In the genomic region with DNA sequence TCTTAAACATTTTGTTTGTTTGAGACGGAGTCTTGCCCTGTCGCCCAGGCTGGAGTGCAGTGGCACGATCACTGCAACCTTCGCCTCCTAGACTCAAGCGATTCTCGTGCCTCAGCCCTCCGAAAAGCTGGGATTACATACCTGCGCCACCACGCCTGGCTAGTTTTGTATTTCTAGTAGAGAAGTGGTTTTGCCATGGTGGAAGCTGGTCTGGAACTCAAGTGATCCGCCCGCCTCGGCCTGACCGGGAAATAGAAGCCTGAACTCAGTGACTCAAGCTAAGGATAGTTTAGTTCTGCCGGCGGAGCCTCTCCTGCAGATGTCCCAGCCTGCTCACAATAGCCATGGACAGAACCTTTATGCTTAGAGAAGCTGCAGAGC, we compare ENCODE assay signal across 8 cellular contexts. TPM values are rescaled to one million over a fixed set of nuclear protein-coding genes. Genes with fewer than 3 reads are reported as not detected.
DNase-seq lines count a peak whose midpoint lies in the region; ATAC-seq and TF ChIP-seq lines count a peak whose summit lies in the region.

No MANE protein-coding gene starts in this region.

- H3K9me3 Mint-ChIP-seq in endodermal cell = no peaks in the 10 kb centered on the region
- no peaks in the 10 kb centered on the region for H3K9me3 Mint-ChIP-seq in stimulated activated naive CD8-positive, alpha-beta T cell treated with anti-CD3 and anti-CD28 coated beads, Interleukin-15, amount 100 ng/mL, for 72 hours

- H2AK5ac ChIP-seq in mesenchymal stem cell (ENCODE audit: low read length, severe bottlenecking) = no peak overlapping the region

- peak overlapping the region; percentile 99 for H3K4me3 Mint-ChIP-seq in endodermal cell
- peak overlapping the region; percentile 99 to 100 for H3K4me3 Mint-ChIP-seq in stimulated activated naive CD8-positive, alpha-beta T cell treated with anti-CD3 and anti-CD28 coated beads, Interleukin-15, amount 100 ng/mL, for 72 hours

- peak overlapping the region; percentile 42 to 95 for H3K4ac ChIP-seq in mesenchymal stem cell (ENCODE audit: low read depth in 1 of 2, low read length in 2 of 2)

- H2BK120ac ChIP-seq in mesenchymal stem cell (ENCODE audit: low read depth, low read length) = peak overlapping the region; percentile 52

- in situ Hi-C loops in KBM-7 (cut with MboI; ENCODE audit: low pct_unique_long_range_greater_than_20kb, low sequenced_read_pairs) = no loop called here

- no peak overlapping the region for H2BK12ac ChIP-seq in mesenchymal stem cell (ENCODE audit: low read length in 2 of 2)

- H3K9ac ChIP-seq in endodermal cell (ENCODE audit: extremely low read depth, low read length, poor library complexity, severe bottlenecking) = peak overlapping the region; percentile 98
- peak overlapping the region; percentile 99 for H3K9ac ChIP-seq in mesenchymal stem cell (ENCODE audit: low read length)

- H4K91ac ChIP-seq in mesenchymal stem cell (ENCODE audit: low read length) = peak overlapping the region; percentile 75

- peak; percentile 21 for ATAC-seq in GM21717 (IDR thresholded peaks at IDR 0.05; ENCODE audit: unreplicated experiment)
- ATAC-seq in stimulated activated naive CD8-positive, alpha-beta T cell treated with anti-CD3 and anti-CD28 coated beads, Interleukin-15, amount 100 ng/mL, for 72 hours = peak; percentile 56

- H2AFZ ChIP-seq in mesenchymal stem cell (ENCODE audit: low read depth, low read length) = peak overlapping the region; percentile 6

- H3K27ac Mint-ChIP-seq in endodermal cell = peak overlapping the region; percentile 100
- H3K27ac Mint-ChIP-seq in stimulated activated naive CD8-positive, alpha-beta T cell treated with anti-CD3 and anti-CD28 coated beads, Interleukin-15, amount 100 ng/mL, for 72 hours = peak overlapping the region; percentile 99 to 100

- H3K23ac ChIP-seq in mesenchymal stem cell (ENCODE audit: low read length in 2 of 2) = no peak overlapping the region

- peak overlapping the region; percentile 99 for H3K27ac ChIP-seq in VCaP
- peak overlapping the region; percentile 99 for H3K27ac ChIP-seq in endodermal cell (ENCODE audit: low read depth, low read length)
- H3K27ac ChIP-seq in mesenchymal stem cell (ENCODE audit: low read length, poor library complexity, severe bottlenecking) = peak overlapping the region; percentile 99

- H3K9me3 ChIP-seq in endodermal cell (ENCODE audit: control insufficient read depth, low read length) = peaks cover 9% of the 10 kb centered on the region
- no peaks in the 10 kb centered on the region for H3K9me3 ChIP-seq in mesenchymal stem cell (ENCODE audit: control insufficient read depth, low read length)

- H3K36me3 Mint-ChIP-seq in endodermal cell (ENCODE audit: low read depth) = peaks cover 39% of the 10 kb centered on the region

- peak overlapping the region; percentile 15 to 82 for H3K18ac ChIP-seq in mesenchymal stem cell (ENCODE audit: low read depth in 1 of 2, low read length in 2 of 2)

- peaks cover 37% of the 10 kb centered on the region for H3K36me3 ChIP-seq in endodermal cell (ENCODE audit: control insufficient read depth, insufficient read depth, low read length)
- peaks cover 19 to 24% of the 10 kb centered on the region in 2 experiments for H3K36me3 ChIP-seq in mesenchymal stem cell (ENCODE audit: control insufficient read depth in 1 of 2, insufficient read depth in 2 of 2, low read depth in 1 of 2, low read length in 2 of 2)

- no peaks in the 10 kb centered on the region for H3K4me1 ChIP-seq in endodermal cell (ENCODE audit: control insufficient read depth, insufficient read depth, low read length)
- H3K4me1 ChIP-seq in mesenchymal stem cell (ENCODE audit: control insufficient read depth, insufficient read depth, low read depth, low read length) = peaks cover 4% of the 10 kb centered on the region

- H3K79me1 ChIP-seq in mesenchymal stem cell (replicated peaks; ENCODE audit: low read length, poor library complexity, severe bottlenecking) = peaks cover 7% of the 10 kb centered on the region

- DNase-seq in NCI-H1092 treated with DMSO at 0.1 percent for 48 hours (lab: John Stamatoyannopoulos, UW) = peak; percentile 28
- DNase-seq in NCI-H1092 (lab: John Stamatoyannopoulos, UW) = no peak
- DNase-seq in KBM-7 = peak; percentile 67
- no peak for DNase-seq in endodermal cell
- DNase-seq in mesenchymal stem cell = peak; percentile 76
- DNase-seq in stimulated activated naive CD8-positive, alpha-beta T cell treated with anti-CD3 and anti-CD28 coated beads, Interleukin-15, amount 100 ng/mL, for 72 hours = peak; percentile 41 to 46

- 0 out of 2 replicates have a peak, but pooled peaks have one; percentile 2 for TF ChIP-seq CTCF in VCaP (conservative IDR thresholded peaks at IDR 0.05)
- peak; percentile 1 for TF ChIP-seq CTCF in endodermal cell (conservative IDR thresholded peaks at IDR 0.05)

- H3K27me3 Mint-ChIP-seq in endodermal cell (ENCODE audit: insufficient read depth) = no peaks in the 10 kb centered on the region
- no peaks in the 10 kb centered on the region for H3K27me3 Mint-ChIP-seq in stimulated activated naive CD8-positive, alpha-beta T cell treated with anti-CD3 and anti-CD28 coated beads, Interleukin-15, amount 100 ng/mL, for 72 hours

- H3K27me3 ChIP-seq in endodermal cell (ENCODE audit: control insufficient read depth, insufficient read depth, low read length, poor library complexity, severe bottlenecking) (no peaks in the 10 kb centered on the region), mesenchymal stem cell (ENCODE audit: control insufficient read depth in 1 of 2, insufficient read depth in 1 of 2, low read length in 2 of 2) (no peaks in the 10 kb centered on the region)

- H2BK5ac ChIP-seq in mesenchymal stem cell (ENCODE audit: low read depth, low read length, poor library complexity, severe bottlenecking) = peak overlapping the region; percentile 33

- H2BK15ac ChIP-seq in mesenchymal stem cell (ENCODE audit: low read depth, poor library complexity, severe bottlenecking) = no peak overlapping the region

- 0% methylated on average over 13 to 15 of the region's 15 CpGs for WGBS in endodermal cell (ENCODE audit: insufficient coverage in 1 of 2, insufficient read length in 1 of 2), 2 experiments
- 2% methylated on average over 14 of the region's 15 CpGs for WGBS in mesenchymal stem cell

- H3K4me2 ChIP-seq in mesenchymal stem cell (ENCODE audit: low read length, poor library complexity, severe bottlenecking) = peak overlapping the region; percentile 77

- peak overlapping the region; percentile 91 for H4K8ac ChIP-seq in mesenchymal stem cell (ENCODE audit: low read length)

- H3K4me1 Mint-ChIP-seq in endodermal cell = peaks cover 17% of the 10 kb centered on the region
- peaks cover 52% of the 10 kb centered on the region for H3K4me1 Mint-ChIP-seq in stimulated activated naive CD8-positive, alpha-beta T cell treated with anti-CD3 and anti-CD28 coated beads, Interleukin-15, amount 100 ng/mL, for 72 hours

- no peak overlapping the region for H3K14ac ChIP-seq in mesenchymal stem cell (ENCODE audit: low read length in 2 of 2)

- H3K4me3 ChIP-seq in endodermal cell (ENCODE audit: low read length) (peak overlapping the region; percentile 97), mesenchymal stem cell (ENCODE audit: insufficient read depth in 1 of 2, low read depth in 1 of 2, low read length in 2 of 2) (peak overlapping the region; percentile 77 to 98)

RNA-seq across cellular contexts. Expression of a gene that starts 53.0 kb away (rescaled TPM):
- 10 to 100 TPM; 30.7 to 33.8 TPM for total RNA-seq in endodermal cell
- polyA plus RNA-seq in endodermal cell (2013, experiment 1 of 2) = 37.9 TPM
- 38.6 TPM for polyA plus RNA-seq in endodermal cell (2013, experiment 2 of 2)
- 8.2 TPM for polyA plus RNA-seq in mesenchymal stem cell (2013, experiment 1 of 2)
- 8.1 TPM for polyA plus RNA-seq in mesenchymal stem cell (2013, experiment 2 of 2)

Comparison
In these comparisons a context has a peak if more than half of its experiments do, and no peak if none do; other contexts are left out.
1. DNase-seq: peak in NCI-H1092 treated with DMSO at 0.1 percent for 48 hours (single experiment), KBM-7 (single experiment), mesenchymal stem cell (single experiment) and stimulated activated naive CD8-positive, alpha-beta T cell treated with anti-CD3 and anti-CD28 coated beads, Interleukin-15, amount 100 ng/mL, for 72 hours (2 of 2); none in NCI-H1092 (single experiment) and endodermal cell (single experiment).
2. Peak in every context shown above with its lines, with median percentiles within 50 percentile points of each other: H3K27ac ChIP-seq.